ENCODE assay signal across 8 cellular contexts in the genomic region with DNA sequence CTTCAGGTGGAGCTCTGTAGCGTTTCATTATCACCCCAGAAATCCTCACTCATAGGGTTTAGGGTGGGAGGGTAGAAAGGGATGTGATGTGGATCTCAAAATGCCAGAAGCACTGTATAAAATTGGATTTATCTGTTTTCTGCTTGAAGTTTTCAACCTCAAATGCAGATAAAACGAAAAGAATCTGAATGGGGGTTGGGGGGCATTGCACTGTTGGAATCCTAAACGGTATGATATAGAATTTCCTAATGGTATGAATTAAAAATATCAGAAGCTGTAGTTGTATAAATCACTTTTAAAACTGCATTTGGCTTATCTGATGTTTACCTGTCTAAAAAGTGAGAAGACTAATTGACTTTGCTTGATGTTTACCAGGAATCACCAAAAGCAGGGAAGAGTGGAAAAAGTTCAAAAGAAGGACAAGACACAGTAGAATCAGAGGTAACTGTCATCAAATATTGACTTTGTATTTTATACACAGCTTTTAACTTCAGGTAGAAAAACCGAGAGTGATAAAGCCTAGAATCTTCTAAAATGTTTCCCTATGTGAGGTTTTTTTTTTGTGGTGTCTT. TPM values are rescaled to one million over a fixed set of nuclear protein-coding genes. Genes with fewer than 3 reads are reported as not detected.
A peak's percentile ranks its signal among the peaks of the same experiment; 100 is the strongest.
DNase-seq lines count a peak whose midpoint lies in the region; ATAC-seq and TF ChIP-seq lines count a peak whose summit lies in the region.

No MANE protein-coding gene starts in this region.

- H3K27ac Mint-ChIP-seq in activated CD8-positive, alpha-beta memory T cell treated with anti-CD3 and anti-CD28 coated beads, Interleukin-2, amount 10 ng/mL, durations not matched to agents 7 days and 5 days: peak overlapping the region; percentile 65

- no peaks in the 10 kb centered on the region for H3K9me3 Mint-ChIP-seq in activated CD8-positive, alpha-beta memory T cell treated with anti-CD3 and anti-CD28 coated beads, Interleukin-2, amount 10 ng/mL, durations not matched to agents 7 days and 5 days (ENCODE audit: low read depth)

- H3K4me3 ChIP-seq in astrocyte of the spinal cord (ENCODE audit: low read depth, low read length): peak overlapping the region; percentile 71
- peak overlapping the region; percentile 70 to 83 (median 72) for H3K4me3 ChIP-seq in right lobe of liver
- H3K4me3 ChIP-seq in thyroid gland (replicated peaks in 1 of 3): peak overlapping the region in 2 of 3 donors; percentile 43 to 93

- in situ Hi-C loops in astrocyte of the spinal cord (cut with HindIII; ENCODE audit: low sequenced_read_pairs): no loop called here

- H3K4me1 Mint-ChIP-seq in activated CD8-positive, alpha-beta memory T cell treated with anti-CD3 and anti-CD28 coated beads, Interleukin-2, amount 10 ng/mL, durations not matched to agents 7 days and 5 days: peaks cover 24% of the 10 kb centered on the region

- H3K27me3 ChIP-seq in right lobe of liver (no peaks in the 10 kb centered on the region), thyroid gland (no peaks in the 10 kb centered on the region)

- CTCF ChIA-PET in activated CD8-positive, alpha-beta memory T cell treated with anti-CD3 and anti-CD28 coated beads, Interleukin-2, amount 10 ng/mL, durations not matched to agents 7 days and 5 days (lab: Charles Lee): interaction anchor here (0.7 to 1.5 kb wide), 6 partner anchors 8 to 82 kb away, joined by 3 to 18 read pairs (median 4); no protein-coding TSS in a partner anchor

- no peak for ATAC-seq in activated CD8-positive, alpha-beta memory T cell treated with anti-CD3 and anti-CD28 coated beads, Interleukin-2, amount 10 ng/mL, durations not matched to agents 7 days and 5 days
- ATAC-seq in right lobe of liver (no peak), GM18498 (IDR thresholded peaks at IDR 0.05; ENCODE audit: unreplicated experiment) (no peak)

- peak overlapping the region; percentile 80 for H3K4me3 Mint-ChIP-seq in activated CD8-positive, alpha-beta memory T cell treated with anti-CD3 and anti-CD28 coated beads, Interleukin-2, amount 10 ng/mL, durations not matched to agents 7 days and 5 days

- peaks cover 0 to 20% (median 0%) of the 10 kb centered on the region in 4 donors for H3K4me1 ChIP-seq in right lobe of liver
- H3K4me1 ChIP-seq in thyroid gland: peaks cover 9 to 37% of the 10 kb centered on the region in 2 donors

- H3K9me3 ChIP-seq in right lobe of liver (no peaks in the 10 kb centered on the region), thyroid gland (no peaks in the 10 kb centered on the region)

- no peak for DNase-seq in activated CD8-positive, alpha-beta memory T cell treated with anti-CD3 and anti-CD28 coated beads, Interleukin-2, amount 10 ng/mL, durations not matched to agents 7 days and 5 days
- no peak for DNase-seq in activated CD8-positive, alpha-beta memory T cell treated with anti-CD3 and anti-CD28 coated beads, Interleukin-2, amount 50 U/mL, for 48 hours
- DNase-seq in astrocyte of the spinal cord (ENCODE audit: low read depth, low spot score): no peak
- no peak for DNase-seq in right lobe of liver
- DNase-seq in thyroid gland: no peak
- no peak for DNase-seq in NCI-H2196 (lab: John Stamatoyannopoulos, UW; ENCODE audit: unreplicated experiment)
- no peak for DNase-seq in NCI-H2029 (lab: John Stamatoyannopoulos, UW)

- H3K36me3 Mint-ChIP-seq in activated CD8-positive, alpha-beta memory T cell treated with anti-CD3 and anti-CD28 coated beads, Interleukin-2, amount 10 ng/mL, durations not matched to agents 7 days and 5 days: peaks cover 5% of the 10 kb centered on the region

- intact Hi-C loops in right lobe of liver (cut with DNase I): no loop called here
- intact Hi-C loops in thyroid gland (cut with DNase I): no loop called here

- H3K27ac ChIP-seq in right lobe of liver (peak overlapping the region; percentile 18 to 51 (median 26)), thyroid gland (peak overlapping the region in 2 of 3 donors; percentile 31 to 65)

- 5% methylated on average over 4 of the region's 4 CpGs for WGBS in right lobe of liver (ENCODE audit: insufficient coverage, low coverage, low lambda C conversion rate, missing lambda C conversion rate)
- 38 to 46% methylated on average over 4 of the region's 4 CpGs for WGBS in thyroid gland, 2 donors

- TF ChIP-seq POLR2A in right lobe of liver (IDR thresholded peaks at IDR 0.05): no peak
- TF ChIP-seq POLR2A in thyroid gland (IDR thresholded peaks at IDR 0.05): no peak

- TF ChIP-seq CTCF in astrocyte of the spinal cord (IDR thresholded peaks at IDR 0.05; ENCODE audit: low read depth, low read length): no peak
- TF ChIP-seq CTCF in right lobe of liver (IDR thresholded peaks at IDR 0.05): no peak
- no peak for TF ChIP-seq CTCF in thyroid gland (IDR thresholded peaks at IDR 0.05)

- H3K36me3 ChIP-seq in right lobe of liver (peaks cover 0 to 15% (median 0%) of the 10 kb centered on the region in 4 donors), thyroid gland (no peaks in the 10 kb centered on the region)

- peaks cover 4% of the 10 kb centered on the region for H3K27me3 Mint-ChIP-seq in activated CD8-positive, alpha-beta memory T cell treated with anti-CD3 and anti-CD28 coated beads, Interleukin-2, amount 10 ng/mL, durations not matched to agents 7 days and 5 days

RNA-seq across cellular contexts. Expression of a gene that starts 1.1 kb away (rescaled TPM):
- total RNA-seq in activated CD8-positive, alpha-beta memory T cell treated with anti-CD3 and anti-CD28 coated beads, Interleukin-2, amount 10 ng/mL, durations not matched to agents 7 days and 5 days: 100 to 1,000 TPM; 213 to 234 TPM
- 10 to 100 TPM; 44.9 to 74.5 (median 55.3) TPM for total RNA-seq in right lobe of liver
- total RNA-seq in thyroid gland: 100 to 1,000 TPM; 105 to 209 (median 141) TPM
